ENCODE assay signal across 8 cellular contexts in genomic region chr14:35826218-35826951, GRCh38. TPM values are rescaled to one million over a fixed set of nuclear protein-coding genes. Genes with fewer than 3 reads are reported as not detected.
DNase-seq lines count a peak whose midpoint lies in the region; ATAC-seq and TF ChIP-seq lines count a peak whose summit lies in the region.

TSS of gene BRMS1L (plus strand) at chr14:35826338. CDS start at chr14:35826517, 179 bp downstream.

- H3K36me3 ChIP-seq in BJ (ENCODE audit: control insufficient read depth, insufficient read depth, low read length): no peaks in the 10 kb centered on the region

- peak within 1 kb of the TSS; percentile 94 for H3K4me3 ChIP-seq in BJ (ENCODE audit: low read depth, low read length)

- CTCF ChIA-PET in BJ (lab: Yijun Ruan, JAX): interaction anchor here (0.6 to 1.8 kb wide), 5 partner anchors 8 to 215 kb away, joined by 3 to 9 read pairs (median 7); no protein-coding TSS in a partner anchor

- ATAC-seq in HG03457 (IDR thresholded peaks at IDR 0.05; ENCODE audit: unreplicated experiment): peak; percentile 97

- POLR2A ChIA-PET in BJ (lab: Charles Lee): interaction anchor here (0.5 to 0.8 kb wide), 4 partner anchors 52 to 780 kb away, joined by 3 to 8 read pairs (median 5); partner anchors contain the start of gene FAM177A1

- H3K27me3 ChIP-seq in BJ (ENCODE audit: control insufficient read depth, insufficient read depth, low read length): no peaks in the 10 kb centered on the region

- no peak; the same call in 1 of the 2 replicates for TF ChIP-seq CTCF in BJ (IDR thresholded peaks at IDR 0.05; ENCODE audit: insufficient read depth, low read depth, low read length)

- DNase-seq in BJ (ENCODE audit: low read depth) (peak; percentile 98), GM19240 (ENCODE audit: insufficient read length, low spot score) (peak; percentile 99), NCI-H524 (lab: John Stamatoyannopoulos, UW) (peak; percentile 100), kidney glomerular epithelial cell (lab: John Stamatoyannopoulos, UW) (peak; percentile 96)
- peak; percentile 95 to 96 for DNase-seq in activated CD4-positive, alpha-beta T cell treated with anti-CD3 and anti-CD28 coated beads for 4 hours
- peak; percentile 96 to 98 for DNase-seq in stimulated activated CD4-positive, alpha-beta T cell treated with anti-CD3 and anti-CD28 coated beads, Interleukin-15, amount 100 ng/mL, for 48 hours (ENCODE audit: low read depth in 2 of 2)

- peak within 1 kb of the TSS; percentile 99 for H3K27ac ChIP-seq in cingulate gyrus (ENCODE audit: low read depth, low read length)

RNA-seq across cellular contexts. Expression of gene BRMS1L, which starts in this region (rescaled TPM):
- 2.5 and 6.4 TPM in 2 replicates for polyA plus RNA-seq in BJ (2011; rRNA removed)
- polyA minus RNA-seq in BJ (2011; rRNA and poly(A)+ RNA removed): 0.98 and 1.6 TPM in 2 replicates

Comparison
In these comparisons a context has a peak if more than half of its experiments do, and no peak if none do; other contexts are left out.
1. Peak in every context shown above with its lines: DNase-seq, ATAC-seq, H3K4me3 ChIP-seq and H3K27ac ChIP-seq.